In the genomic region with DNA sequence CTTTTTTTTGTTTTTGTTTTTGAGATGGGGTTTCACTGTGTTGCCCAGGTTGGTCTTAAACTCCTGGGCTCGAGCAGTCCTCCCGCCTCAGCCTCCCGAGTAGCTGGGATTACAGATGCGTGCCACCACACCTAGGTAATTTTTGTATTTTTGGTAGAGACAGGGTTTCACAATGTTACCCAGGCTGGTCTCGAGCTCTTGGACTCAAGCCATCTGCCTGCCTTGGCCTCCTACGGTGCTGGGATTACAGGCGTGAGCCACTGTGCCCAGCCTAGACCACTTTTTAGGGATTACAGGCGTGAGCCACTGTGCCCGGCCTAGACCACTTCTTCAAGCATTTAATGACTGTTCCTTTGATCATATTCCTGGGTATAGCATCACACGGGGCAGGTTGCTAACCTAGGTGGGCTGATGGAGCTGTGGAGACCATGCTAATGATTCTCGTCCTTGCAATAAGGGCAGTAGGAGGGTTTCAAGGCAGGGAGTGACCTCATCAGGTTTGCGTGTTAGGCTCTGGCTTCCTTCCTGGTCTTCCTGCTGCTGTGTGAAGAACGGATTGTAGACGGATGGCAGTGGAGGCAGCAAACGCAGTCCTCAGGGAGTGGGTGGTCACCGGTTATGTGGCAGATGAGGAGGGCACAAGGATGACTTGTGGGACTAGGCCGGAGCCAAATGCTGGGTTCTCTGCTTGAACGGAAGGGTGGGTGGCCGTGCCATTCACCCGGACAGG, we compare ENCODE assay signal across 9 cellular contexts. TPM values are rescaled to one million over a fixed set of nuclear protein-coding genes. Genes with fewer than 3 reads are reported as not detected.
DNase-seq lines count a peak whose midpoint lies in the region; ATAC-seq and TF ChIP-seq lines count a peak whose summit lies in the region.
"Had no signal": no experiment of that assay in that cellular context is flagged by ENCODE, and none has a peak within 500 bp of the region (broad histone marks: within the 10 kb centered on the region; RNA-seq: fewer than 3 reads in every experiment).

No MANE protein-coding gene starts in this region.

- ATAC-seq in activated B cell treated with CpG ODN at 0.5 μM for 24 hours (ENCODE audit: low read depth) (no peak), lower lobe of right lung (peak; percentile 14 to 15), HG02588 (IDR thresholded peaks at IDR 0.05; ENCODE audit: unreplicated experiment) (no peak), HG02798 (IDR thresholded peaks at IDR 0.05; ENCODE audit: poor library complexity, unreplicated experiment) (no peak)

- peaks cover 55% of the 10 kb centered on the region for H3K4me1 ChIP-seq in lower lobe of right lung
- H3K4me1 ChIP-seq: neural progenitor cell had no signal

- no peak for TF ChIP-seq CTCF in activated B cell treated with CpG ODN at 0.5 μM for 24 hours (IDR thresholded peaks at IDR 0.05)
- TF ChIP-seq CTCF in lower lobe of right lung (IDR thresholded peaks at IDR 0.05): no peak

- POLR2A ChIA-PET in activated B cell treated with CpG ODN at 0.5 μM for 24 hours (lab: Charles Lee): no interaction called here

- H3K9me3 ChIP-seq in lower lobe of right lung: no peaks in the 10 kb centered on the region
- H3K9me3 ChIP-seq: breast epithelium had no signal

- no peaks in the 10 kb centered on the region for H3K27me3 ChIP-seq in lower lobe of right lung (ENCODE audit: low read depth)
- H3K27me3 ChIP-seq: breast epithelium, neural progenitor cell had no signal

- H3K27ac ChIP-seq in lower lobe of right lung: peak overlapping the region; percentile 9
- H3K27ac ChIP-seq: neural progenitor cell had no signal

- H3K27me3 Mint-ChIP-seq in activated B cell treated with CpG ODN at 0.5 μM for 24 hours: no peaks in the 10 kb centered on the region

- no peaks in the 10 kb centered on the region for H3K9me3 Mint-ChIP-seq in activated B cell treated with CpG ODN at 0.5 μM for 24 hours

- CTCF ChIA-PET in activated B cell treated with CpG ODN at 0.5 μM for 24 hours (lab: Charles Lee): no interaction called here

- H3K36me3 ChIP-seq in lower lobe of right lung: no peaks in the 10 kb centered on the region
- H3K36me3 ChIP-seq: breast epithelium, neural progenitor cell had no signal

- H3K4me1 Mint-ChIP-seq in activated B cell treated with CpG ODN at 0.5 μM for 24 hours: peaks cover 60% of the 10 kb centered on the region

- H3K36me3 Mint-ChIP-seq in activated B cell treated with CpG ODN at 0.5 μM for 24 hours (ENCODE audit: low read depth): peaks cover 11% of the 10 kb centered on the region

- intact Hi-C loops in activated B cell treated with CpG ODN at 0.5 μM for 24 hours (cut with micrococcal nuclease): no loop called here
- intact Hi-C loops in lower lobe of right lung (cut with DNase I): no loop called here

- peak overlapping the region; percentile 32 for H3K27ac Mint-ChIP-seq in activated B cell treated with CpG ODN at 0.5 μM for 24 hours
- H3K27ac Mint-ChIP-seq: neural progenitor cell had no signal

- H3K4me3 ChIP-seq in lower lobe of right lung: no peak overlapping the region
- H3K4me3 ChIP-seq: neural progenitor cell had no signal

- H3K4me3 Mint-ChIP-seq in activated B cell treated with CpG ODN at 0.5 μM for 24 hours: no peak overlapping the region
- H3K4me3 Mint-ChIP-seq: neural progenitor cell had no signal

- DNase-seq in AG20443 (ENCODE audit: low spot score) (peak; percentile 67), activated B cell treated with CpG ODN at 0.5 μM for 24 hours (no peak), lower lobe of right lung (peak; percentile 23), HuH-7.5 (ENCODE audit: low spot score) (no peak)
- DNase-seq: NCI-H446 had no signal

RNA-seq across cellular contexts. Expression of a gene that starts 13.8 kb away (rescaled TPM):
- total RNA-seq in activated B cell treated with CpG ODN at 0.5 μM for 24 hours (157 and 163 TPM in 2 replicates), lower lobe of right lung (73.5 TPM)

RNA-seq across cellular contexts. Expression of a gene that starts 27.1 kb away (rescaled TPM):
- total RNA-seq in activated B cell treated with CpG ODN at 0.5 μM for 24 hours (56.9 and 58.3 TPM in 2 replicates), lower lobe of right lung (71.0 TPM)

RNA-seq across cellular contexts. Expression of a gene that starts 42.3 kb away (rescaled TPM):
- total RNA-seq in activated B cell treated with CpG ODN at 0.5 μM for 24 hours (21.9 and 25.1 TPM in 2 replicates), lower lobe of right lung (15.2 TPM)

RNA-seq across cellular contexts. Expression of a gene that starts 53.9 kb away (rescaled TPM):
- total RNA-seq in activated B cell treated with CpG ODN at 0.5 μM for 24 hours (39.4 and 43.0 TPM in 2 replicates), lower lobe of right lung (28.4 TPM)

Comparison
In these comparisons a context has a peak if more than half of its experiments do, and no peak if none do; other contexts are left out.
1. DNase-seq: peak in AG20443 (single experiment) and lower lobe of right lung (single experiment); none in activated B cell treated with CpG ODN at 0.5 μM for 24 hours (single experiment) and HuH-7.5 (single experiment).
2. ATAC-seq: peak in lower lobe of right lung (2 of 2); none in activated B cell treated with CpG ODN at 0.5 μM for 24 hours (single experiment), HG02588 (single experiment) and HG02798 (single experiment).